In the genomic region with DNA sequence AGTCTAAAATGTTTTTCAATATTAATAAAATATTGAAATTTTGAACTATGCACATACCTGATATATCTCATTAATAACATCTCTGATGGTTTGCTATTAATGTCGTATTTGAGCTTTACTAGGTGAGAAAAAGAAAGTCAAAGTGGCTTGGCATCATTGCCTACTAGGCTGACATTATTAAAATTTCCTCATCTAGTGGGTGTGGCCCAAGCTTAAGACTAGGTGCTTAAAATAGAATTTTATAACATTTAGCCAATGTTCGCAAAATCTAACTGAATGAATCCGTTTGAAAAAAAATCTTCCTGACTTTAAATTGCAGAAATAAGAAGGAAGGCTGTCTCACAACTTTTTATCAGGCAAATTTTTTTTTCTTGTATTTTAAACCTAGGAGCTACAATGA, we compare ENCODE assay signal across 1 cellular context.
TF ChIP-seq lines count a peak whose summit lies in the region.

No MANE protein-coding gene starts in this region.

TF ChIP-seq in HCT116, 20 proteins besides CTCF, POLR2A, EP300 and RAD21 (continued from another document):
- TF ChIP-seq REST (IDR thresholded peaks at IDR 0.05; ENCODE audit: low read depth), result no peak
